ENCODE assay signal across 15 cellular contexts in the genomic region with DNA sequence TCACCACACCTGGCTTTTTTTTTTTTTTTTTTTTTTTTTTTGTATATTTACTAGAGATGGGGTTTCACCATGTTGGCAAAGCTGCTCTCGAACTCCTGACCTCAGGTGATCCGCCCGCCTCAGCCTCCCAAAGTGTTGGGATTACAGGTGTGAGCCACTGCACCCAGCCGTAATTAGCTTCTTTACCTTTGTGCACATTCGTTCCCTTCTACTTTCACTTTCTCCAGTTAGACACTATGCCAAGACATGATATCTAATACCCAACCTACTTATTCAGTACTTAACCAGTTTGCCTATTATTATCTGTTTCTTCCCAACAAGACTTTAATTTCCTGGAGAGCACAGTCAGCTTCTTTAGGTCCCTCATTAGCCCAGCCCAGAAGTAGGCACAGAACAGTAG. TPM values are rescaled to one million over a fixed set of nuclear protein-coding genes. Genes with fewer than 3 reads are reported as not detected.
DNase-seq lines count a peak whose midpoint lies in the region; ATAC-seq and TF ChIP-seq lines count a peak whose summit lies in the region.
"Had no signal": no experiment of that assay in that cellular context is flagged by ENCODE, and none has a peak within 500 bp of the region (broad histone marks: within the 10 kb centered on the region; RNA-seq: fewer than 3 reads in every experiment).

No MANE protein-coding gene starts in this region.

- no peaks in the 10 kb centered on the region for H3K36me3 Mint-ChIP-seq in activated T-cell treated with anti-CD3 and anti-CD28 coated beads, Interleukin-2, amount 50 U/mL, for 4 hours (ENCODE audit: insufficient read depth)
- peaks cover 7% of the 10 kb centered on the region for H3K36me3 Mint-ChIP-seq in effector memory CD8-positive, alpha-beta T cell (ENCODE audit: insufficient read depth)

- peaks cover 19% of the 10 kb centered on the region; the same call in 1 of the 2 replicates for H3K27me3 ChIP-seq in OCI-LY3 (ENCODE audit: low read depth, low read length)

- H3K4me3 Mint-ChIP-seq in activated T-cell treated with anti-CD3 and anti-CD28 coated beads, Interleukin-2, amount 50 U/mL, for 4 hours = peak overlapping the region; percentile 64
- peak overlapping the region; percentile 56 to 84 for H3K4me3 Mint-ChIP-seq in effector memory CD8-positive, alpha-beta T cell
- H3K4me3 Mint-ChIP-seq in stimulated activated naive CD8-positive, alpha-beta T cell treated with anti-CD3 and anti-CD28 coated beads, Interleukin-15, amount 100 ng/mL, for 72 hours = peak overlapping the region; percentile 81 to 87

- peak overlapping the region; percentile 1; the same call in 1 of the 2 replicates for H2AFZ ChIP-seq in OCI-LY3 (ENCODE audit: low read depth, low read length)
- H2AFZ ChIP-seq: hepatocyte had no signal

- DNase-seq in activated T-cell treated with anti-CD3 and anti-CD28 coated beads, Interleukin-2, amount 50 U/mL, for 4 hours = no peak
- DNase-seq in activated T-cell treated with anti-CD3 and anti-CD28 coated beads, Interleukin-2, amount 50 U/mL, for 48 hours = no peak
- DNase-seq in effector memory CD8-positive, alpha-beta T cell = no peak
- DNase-seq in stimulated activated naive CD8-positive, alpha-beta T cell treated with anti-CD3 and anti-CD28 coated beads, Interleukin-15, amount 100 ng/mL, for 72 hours = no peak
- DNase-seq in left ventricle myocardium superior = no peak
- no peak for DNase-seq in HCEC 1CT
- no peak for DNase-seq in activated CD8-positive, alpha-beta memory T cell treated with anti-CD3 and anti-CD28 coated beads, Interleukin-2, amount 50 U/mL, for 48 hours
- DNase-seq: central memory CD4-positive, alpha-beta T cell; H7; NCI-H510A; occipital lobe had no signal

- intact Hi-C loops in left ventricle myocardium superior (cut with micrococcal nuclease) = no loop called here

- no peaks in the 10 kb centered on the region for H3K79me2 ChIP-seq in OCI-LY3 (ENCODE audit: low read length)
- H3K79me2 ChIP-seq: hepatocyte had no signal

- no peak for ATAC-seq in activated T-cell treated with anti-CD3 and anti-CD28 coated beads, Interleukin-2, amount 50 U/mL, for 4 hours
- no peak for ATAC-seq in effector memory CD8-positive, alpha-beta T cell (replicated peaks)
- no peak for ATAC-seq in stimulated activated naive CD8-positive, alpha-beta T cell treated with anti-CD3 and anti-CD28 coated beads, Interleukin-15, amount 100 ng/mL, for 72 hours
- ATAC-seq in left ventricle myocardium superior = no peak
- ATAC-seq: Right ventricle myocardium inferior had no signal

- no peaks in the 10 kb centered on the region for H3K36me3 ChIP-seq in OCI-LY3 (replicated peaks; ENCODE audit: low read depth, low read length)

- peak overlapping the region; percentile 55 for H3K4me2 ChIP-seq in OCI-LY3 (ENCODE audit: low read length)
- H3K4me2 ChIP-seq: hepatocyte had no signal

- H3K9ac ChIP-seq in OCI-LY3 (ENCODE audit: low read length) = no peak overlapping the region

- H3K4me3 ChIP-seq in OCI-LY3 (ENCODE audit: low read length) = peak overlapping the region; percentile 49
- H3K4me3 ChIP-seq: hepatocyte, lung had no signal

- no peak overlapping the region for H3K27ac ChIP-seq in OCI-LY3 (ENCODE audit: low read length)
- H3K27ac ChIP-seq: hepatocyte had no signal

- H3K27ac Mint-ChIP-seq in effector memory CD8-positive, alpha-beta T cell = peak overlapping the region; percentile 2 to 59
- H3K27ac Mint-ChIP-seq in stimulated activated naive CD8-positive, alpha-beta T cell treated with anti-CD3 and anti-CD28 coated beads, Interleukin-15, amount 100 ng/mL, for 72 hours = peak overlapping the region; percentile 13 to 90

- H3K4me1 ChIP-seq in OCI-LY3 (ENCODE audit: low read length) = peaks cover 12% of the 10 kb centered on the region; the same call in 1 of the 2 replicates

- no peaks in the 10 kb centered on the region for H3K9me3 Mint-ChIP-seq in activated T-cell treated with anti-CD3 and anti-CD28 coated beads, Interleukin-2, amount 50 U/mL, for 4 hours
- H3K9me3 Mint-ChIP-seq in effector memory CD8-positive, alpha-beta T cell = no peaks in the 10 kb centered on the region
- no peaks in the 10 kb centered on the region for H3K9me3 Mint-ChIP-seq in stimulated activated naive CD8-positive, alpha-beta T cell treated with anti-CD3 and anti-CD28 coated beads, Interleukin-15, amount 100 ng/mL, for 72 hours

- peaks cover 20% of the 10 kb centered on the region for H3K4me1 Mint-ChIP-seq in activated T-cell treated with anti-CD3 and anti-CD28 coated beads, Interleukin-2, amount 50 U/mL, for 4 hours (ENCODE audit: low read depth)
- H3K4me1 Mint-ChIP-seq in effector memory CD8-positive, alpha-beta T cell (ENCODE audit: low read depth in 2 of 2) = peaks cover 15 to 33% of the 10 kb centered on the region in 2 donors
- H3K4me1 Mint-ChIP-seq in stimulated activated naive CD8-positive, alpha-beta T cell treated with anti-CD3 and anti-CD28 coated beads, Interleukin-15, amount 100 ng/mL, for 72 hours = peaks cover 35% of the 10 kb centered on the region

- no peak for TF ChIP-seq CTCF in OCI-LY3 (IDR thresholded peaks at IDR 0.05; ENCODE audit: low read depth, low read length)

- no peaks in the 10 kb centered on the region for H3K9me3 ChIP-seq in OCI-LY3 (ENCODE audit: insufficient read depth, low read length)

- H4K20me1 ChIP-seq in OCI-LY3 (ENCODE audit: insufficient read depth, low read length) = no peaks in the 10 kb centered on the region

- peaks cover 3% of the 10 kb centered on the region for H3K27me3 Mint-ChIP-seq in activated T-cell treated with anti-CD3 and anti-CD28 coated beads, Interleukin-2, amount 50 U/mL, for 4 hours (ENCODE audit: low read depth)
- H3K27me3 Mint-ChIP-seq in effector memory CD8-positive, alpha-beta T cell = no peaks in the 10 kb centered on the region
- H3K27me3 Mint-ChIP-seq in stimulated activated naive CD8-positive, alpha-beta T cell treated with anti-CD3 and anti-CD28 coated beads, Interleukin-15, amount 100 ng/mL, for 72 hours = no peaks in the 10 kb centered on the region

RNA-seq across cellular contexts. Expression of gene STYK1, which starts 5.3 kb away (rescaled TPM):
- under 1 TPM; 0.25 to 0.33 (median 0.32) TPM for total RNA-seq in activated T-cell treated with anti-CD3 and anti-CD28 coated beads, Interleukin-2, amount 50 U/mL, for 4 hours
- total RNA-seq in left ventricle myocardium superior = not detected
- total RNA-seq: Right ventricle myocardium inferior had no signal

RNA-seq across cellular contexts. Expression of gene YBX3, which starts 54.6 kb away (rescaled TPM):
- 100 to 1,000 TPM; 135 to 253 (median 179) TPM for total RNA-seq in activated T-cell treated with anti-CD3 and anti-CD28 coated beads, Interleukin-2, amount 50 U/mL, for 4 hours
- total RNA-seq in left ventricle myocardium superior = 773 TPM

RNA-seq across cellular contexts. Expression of gene MAGOHB, which starts 55.1 kb away (rescaled TPM):
- 100 to 1,000 TPM in 1 of 3 donors, 10 to 100 TPM in 2; 78.1 to 104 (median 98.0) TPM for total RNA-seq in activated T-cell treated with anti-CD3 and anti-CD28 coated beads, Interleukin-2, amount 50 U/mL, for 4 hours
- total RNA-seq in left ventricle myocardium superior = 11.5 TPM
